Comparison of ENCODE assay signal across 26 cellular contexts in the genomic region with DNA sequence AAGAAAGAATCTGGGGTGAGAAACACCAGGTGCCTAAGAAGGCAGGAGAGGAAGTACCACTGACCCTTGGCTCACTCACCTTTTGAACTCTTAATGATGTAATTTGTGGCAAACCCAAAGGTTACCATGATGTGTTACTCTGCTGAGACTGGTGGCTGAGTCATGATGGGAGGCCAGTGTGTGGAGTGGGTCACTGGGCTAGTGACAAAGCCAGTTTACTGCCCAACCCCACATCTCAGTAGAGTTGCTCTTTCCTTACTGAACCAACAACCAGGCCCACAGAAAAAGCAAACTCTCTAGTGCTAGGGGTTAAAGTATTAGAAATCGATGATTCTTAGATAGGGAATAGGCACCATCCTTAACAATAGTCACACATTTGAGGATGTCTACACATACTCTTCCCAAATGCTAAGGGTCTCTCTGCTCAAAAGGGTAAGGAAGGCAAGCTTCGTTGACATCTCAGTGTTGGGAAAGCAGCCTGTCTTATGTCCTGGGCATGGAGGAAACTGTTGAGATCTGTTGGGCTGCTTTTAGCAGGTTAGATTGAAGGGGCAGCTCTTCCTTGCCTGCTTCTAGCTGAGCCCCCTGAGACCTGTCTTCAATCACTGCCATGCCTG. TPM values are rescaled to one million over a fixed set of nuclear protein-coding genes. Genes with fewer than 3 reads are reported as not detected.
A peak's percentile ranks its signal among the peaks of the same experiment; 100 is the strongest.
DNase-seq lines count a peak whose midpoint lies in the region; ATAC-seq, FAIRE-seq and TF ChIP-seq lines count a peak whose summit lies in the region.
"Had no signal": no experiment of that assay in that cellular context is flagged by ENCODE, and none has a peak within 500 bp of the region (broad histone marks: within the 10 kb centered on the region; RNA-seq: fewer than 3 reads in every experiment).

No MANE protein-coding gene starts in this region.

- H3K36me3 ChIP-seq in Caco-2 (ENCODE audit: control insufficient read depth, insufficient read depth, low read length): no peaks in the 10 kb centered on the region
- H3K36me3 ChIP-seq in K562 (ENCODE audit: control insufficient read depth, insufficient read depth, low read length): no peaks in the 10 kb centered on the region
- H3K36me3 ChIP-seq in MG63: no peaks in the 10 kb centered on the region
- H3K36me3 ChIP-seq: cardiac muscle cell, upper lobe of right lung had no signal

- TF ChIP-seq EP300 in K562 (IDR thresholded peaks at IDR 0.05; ENCODE audit: low read length): 0 out of 2 replicates have a peak, but pooled peaks have one; percentile 26

- H4K20me1 ChIP-seq in K562 (replicated peaks; ENCODE audit: control insufficient read depth, insufficient read depth, low read length): 0 out of 2 replicates have a peak, but pooled peaks cover 7% of the 10 kb centered on the region

- H3K4me1 ChIP-seq in Caco-2: peaks cover 40% of the 10 kb centered on the region
- H3K4me1 ChIP-seq in K562 (replicated peaks in 1 of 2; ENCODE audit: control insufficient read depth in 2 of 2, insufficient read depth in 2 of 2, low read length in 2 of 2): no peaks in the 10 kb centered on the region
- H3K4me1 ChIP-seq: upper lobe of right lung had no signal

- no peak overlapping the region for H3K27ac Mint-ChIP-seq in Caco-2 (ENCODE audit: unreplicated experiment)
- H3K27ac Mint-ChIP-seq: CD4-positive, alpha-beta T cell; effector memory CD8-positive, alpha-beta T cell; HFFc6; immature natural killer cell had no signal

- H3K4me3 ChIP-seq in Caco-2 (ENCODE audit: low read depth, low read length) (no peak overlapping the region), K562 (no peak overlapping the region), MG63 (no peak overlapping the region)
- H3K4me3 ChIP-seq: cardiac muscle cell, upper lobe of right lung had no signal

- no peak overlapping the region for H3K4me2 ChIP-seq in K562 (ENCODE audit: insufficient read depth, low read length)

- WGBS in K562 (ENCODE audit: insufficient coverage, low coverage, missing lambda C conversion rate): 0% methylated on average over 2 of the region's 2 CpGs

- no peak overlapping the region for H3K27ac ChIP-seq in K562 (ENCODE audit: extremely low read depth, low read depth, low read length)
- H3K27ac ChIP-seq: cardiac muscle cell, upper lobe of right lung had no signal

- H3K9me3 ChIP-seq in Caco-2 (no peaks in the 10 kb centered on the region), K562 (replicated peaks; ENCODE audit: control insufficient read depth, insufficient read depth, low read depth, low read length) (no peaks in the 10 kb centered on the region), MG63 (no peaks in the 10 kb centered on the region)
- H3K9me3 ChIP-seq: upper lobe of right lung had no signal

- CTCF ChIA-PET in Caco-2 (lab: Charles Lee) (no interaction called here), K562 (lab: Yijun Ruan, JAX; ENCODE audit: low intra/inter-chr PET ratio) (no interaction called here)

- no peak for TF ChIP-seq CTCF in Caco-2 (IDR thresholded peaks at IDR 0.05; ENCODE audit: insufficient read depth in 1 of 2, low read depth in 1 of 2, low read length in 1 of 2, severe bottlenecking in 1 of 2, unreplicated experiment in 1 of 2)
- no peak for TF ChIP-seq CTCF in K562 (IDR thresholded peaks at IDR 0.05 in 2 of 3, conservative IDR thresholded peaks at IDR 0.05 in 1 of 3; ENCODE audit: insufficient read depth in 2 of 3, low read depth in 1 of 3, low read length in 3 of 3)

- FAIRE-seq in K562 (lab: Jason Lieb, UNC): no peak
- FAIRE-seq: TTC549 had no signal

- intact Hi-C loops in Caco-2 (cut with micrococcal nuclease; ENCODE audit: unreplicated experiment): no loop called here
- intact Hi-C loops in K562 (cut with micrococcal nuclease): no loop called here

- H3K36me3 Mint-ChIP-seq in Caco-2 (ENCODE audit: insufficient read depth, unreplicated experiment): peaks cover 5% of the 10 kb centered on the region
- H3K36me3 Mint-ChIP-seq in activated T-cell treated with anti-CD3 and anti-CD28 coated beads, Interleukin-2, amount 50 U/mL, for 4 hours (ENCODE audit: insufficient read depth): no peaks in the 10 kb centered on the region
- H3K36me3 Mint-ChIP-seq: immature natural killer cell had no signal

- no peak overlapping the region for H2AFZ ChIP-seq in K562 (ENCODE audit: low read depth, low read length)

- H3K9ac ChIP-seq in K562 (ENCODE audit: insufficient read depth in 1 of 2, low read depth in 2 of 2, low read length in 2 of 2): no peak overlapping the region

- no TSS peak for BruUV-seq in Caco-2 (replicated peaks; lab: Mats Ljungman, UMichigan)
- no TSS peak for BruUV-seq in K562 (replicated peaks; lab: Mats Ljungman, UMichigan)

- H3K27me3 ChIP-seq in Caco-2 (replicated peaks; ENCODE audit: control insufficient read depth, insufficient read depth, low read length): no peaks in the 10 kb centered on the region
- no peaks in the 10 kb centered on the region for H3K27me3 ChIP-seq in K562 (ENCODE audit: control insufficient read depth in 2 of 2, insufficient read depth in 2 of 2, low read length in 2 of 2)
- no peaks in the 10 kb centered on the region for H3K27me3 ChIP-seq in MG63
- H3K27me3 ChIP-seq: cardiac muscle cell, upper lobe of right lung had no signal

- H3K9me3 Mint-ChIP-seq in Caco-2 (ENCODE audit: unreplicated experiment): no peaks in the 10 kb centered on the region
- H3K9me3 Mint-ChIP-seq in activated T-cell treated with anti-CD3 and anti-CD28 coated beads, Interleukin-2, amount 50 U/mL, for 4 hours: no peaks in the 10 kb centered on the region
- H3K9me3 Mint-ChIP-seq: CD4-positive, alpha-beta T cell; effector memory CD8-positive, alpha-beta T cell; immature natural killer cell had no signal

- no peaks in the 10 kb centered on the region for H3K27me3 Mint-ChIP-seq in Caco-2 (ENCODE audit: insufficient read depth, unreplicated experiment)
- H3K27me3 Mint-ChIP-seq in activated T-cell treated with anti-CD3 and anti-CD28 coated beads, Interleukin-2, amount 50 U/mL, for 4 hours (ENCODE audit: low read depth): no peaks in the 10 kb centered on the region
- H3K27me3 Mint-ChIP-seq: CD4-positive, alpha-beta T cell; effector memory CD8-positive, alpha-beta T cell had no signal

- ATAC-seq in K562: peak; percentile 73
- ATAC-seq in activated T-cell treated with anti-CD3 and anti-CD28 coated beads, Interleukin-2, amount 50 U/mL, for 4 hours: no peak
- ATAC-seq: effector memory CD8-positive, alpha-beta T cell; stimulated activated naive CD8-positive, alpha-beta T cell treated with anti-CD3 and anti-CD28 coated beads, Interleukin-15, Interleukin-2, amounts not matched to agents 100 U/mL and 50 U/mL, for 24 hours; upper lobe of right lung had no signal

- POLR2A ChIA-PET in Caco-2 (lab: Charles Lee): no interaction called here
- POLR2A ChIA-PET in K562 (lab: Yijun Ruan, JAX): no interaction called here

- no peak for TF ChIP-seq RAD21 in K562 (CRISPR knock-in tag; conservative IDR thresholded peaks at IDR 0.05 in 1 of 2, IDR thresholded peaks at IDR 0.05 in 1 of 2)

- in situ Hi-C loops in K562 (cut with MboI): no loop called here

- H3K4me3 Mint-ChIP-seq in Caco-2 (ENCODE audit: unreplicated experiment): no peak overlapping the region
- no peak overlapping the region for H3K4me3 Mint-ChIP-seq in activated T-cell treated with anti-CD3 and anti-CD28 coated beads, Interleukin-2, amount 50 U/mL, for 4 hours
- H3K4me3 Mint-ChIP-seq: CD4-positive, alpha-beta T cell; effector memory CD8-positive, alpha-beta T cell; HFFc6; immature natural killer cell had no signal

- no peak for TF ChIP-seq POLR2A in K562 (conservative IDR thresholded peaks at IDR 0.05)

- DNase-seq in Caco-2: peak; percentile 24 to 57
- DNase-seq in HT1080 (ENCODE audit: low read depth): peak; percentile 24
- peak in 1 of 4 experiments; percentile 6 for DNase-seq in K562 (ENCODE audit: extremely low read depth in 1 of 4, low spot score in 3 of 4)
- peak; percentile 37 for DNase-seq in left kidney (ENCODE audit: low read depth, low spot score)
- no peak for DNase-seq in OCI-M2 (lab: John Stamatoyannopoulos, UW; ENCODE audit: unreplicated experiment)
- no peak for DNase-seq in activated T-cell treated with anti-CD3 and anti-CD28 coated beads, Interleukin-2, amount 50 U/mL, for 4 hours
- DNase-seq in NCI-H2171 (lab: John Stamatoyannopoulos, UW): no peak
- DNase-seq in MG63: no peak
- DNase-seq: ACHN; activated CD4-positive, alpha-beta T cell treated with anti-CD3 and anti-CD28 coated beads, Interleukin-2, amount 50 U/mL, for 48 hours; activated T-cell treated with anti-CD3 and anti-CD28 coated beads, Interleukin-2, amount 50 U/mL, for 48 hours; CD4-positive, alpha-beta T cell; effector memory CD8-positive, alpha-beta T cell; HFFc6; immature natural killer cell; midbrain; NCI-H2227 treated with DMSO at 0.1 percent for 48 hours; occipital lobe; stimulated activated naive CD8-positive, alpha-beta T cell treated with anti-CD3 and anti-CD28 coated beads, Interleukin-15, Interleukin-2, amounts not matched to agents 100 U/mL and 50 U/mL, for 24 hours; upper lobe of right lung had no signal

- no peaks in the 10 kb centered on the region for H3K79me2 ChIP-seq in K562 (ENCODE audit: control insufficient read depth, insufficient read depth, low read length)

- no peaks in the 10 kb centered on the region for H3K9me1 ChIP-seq in K562 (ENCODE audit: control insufficient read depth, insufficient read depth, low read length)

- H3K4me1 Mint-ChIP-seq in Caco-2 (ENCODE audit: low read depth, unreplicated experiment): peaks cover 22% of the 10 kb centered on the region
- no peaks in the 10 kb centered on the region for H3K4me1 Mint-ChIP-seq in activated T-cell treated with anti-CD3 and anti-CD28 coated beads, Interleukin-2, amount 50 U/mL, for 4 hours (ENCODE audit: low read depth)
- H3K4me1 Mint-ChIP-seq: immature natural killer cell had no signal

RNA-seq across cellular contexts. Expression of a gene that starts 3.1 kb away (rescaled TPM):
- 26.9 and 28.0 TPM in 2 replicates for total RNA-seq in Caco-2 (2022)
- total RNA-seq in HT1080 (2014; rRNA removed; shearing (Covaris generic)): not detected in 2 replicates
- not detected in 2 replicates for polyA plus RNA-seq in HT1080 (2015; cell fraction: cytosol; rRNA removed)
- not detected in 2 replicates for polyA plus RNA-seq in HT1080 (2015; cell fraction: nucleus; rRNA removed)
- total RNA-seq in K562 (2011; cell fraction: chromatin; rRNA removed; ENCODE audit: low replicate concordance): not detected in 2 replicates
- total RNA-seq in K562 (2011; cell fraction: nucleolus; rRNA removed): not detected in 2 replicates
- not detected in 2 replicates for total RNA-seq in K562 (2011; cell fraction: nucleoplasm; rRNA removed)
- total RNA-seq in K562 (2014; rRNA removed): not detected in 2 replicates
- not detected in 2 replicates for total RNA-seq in K562 (2014; rRNA removed; fragmentation: Illumina TruSeq; extraction: Trizol)
- not detected in 2 replicates for total RNA-seq in K562 (2015; rRNA removed; fragmentation: Illumina TruSeq; extraction: Trizol)
- total RNA-seq in K562 (2021): not detected in 2 replicates
- not detected in 2 replicates for polyA plus RNA-seq in K562 (2011; rRNA removed)
- not detected in 2 replicates for polyA plus RNA-seq in K562 (2011; cell fraction: cytosol; rRNA removed)
- not detected in 2 replicates for polyA plus RNA-seq in K562 (2011; cell fraction: nucleus; rRNA removed)
- not detected in 2 replicates for polyA plus RNA-seq in K562 (2012)
- not detected in 2 replicates for polyA plus RNA-seq in K562 (2014; fragmentation: Illumina TruSeq; extraction: Trizol)
- not detected for polyA plus RNA-seq in K562 (2014; fragmentation: Nextera tagmentation; extraction: Ambion mirVana)
- polyA plus RNA-seq in K562 (2014; rRNA removed): not detected in 2 replicates
- polyA minus RNA-seq in K562 (2011; rRNA and poly(A)+ RNA removed): not detected in 2 replicates
- not detected in 2 replicates for polyA minus RNA-seq in K562 (2011; cell fraction: cytosol; rRNA and poly(A)+ RNA removed)
- polyA minus RNA-seq in K562 (2011; cell fraction: nucleus; rRNA and poly(A)+ RNA removed): not detected in 2 replicates
- total RNA-seq in activated T-cell treated with anti-CD3 and anti-CD28 coated beads, Interleukin-2, amount 50 U/mL, for 4 hours: not detected
- total RNA-seq in MG63 (2014; rRNA removed; shearing (Covaris generic); ENCODE audit: low replicate concordance): not detected in 2 replicates
- total RNA-seq: cardiac muscle cell; CD4-positive, alpha-beta T cell; G401; glomerular endothelial cell; HFFc6; occipital lobe; SK-MEL-5; skeletal muscle tissue had no signal
- polyA plus RNA-seq: cardiac muscle cell, immature natural killer cell had no signal

Comparison
In these comparisons a context has a peak if more than half of its experiments do, and no peak if none do; other contexts are left out.
1. DNase-seq: peak in Caco-2 (2 of 2), HT1080 (single experiment) and left kidney (single experiment); none in OCI-M2 (single experiment), activated T-cell treated with anti-CD3 and anti-CD28 coated beads, Interleukin-2, amount 50 U/mL, for 4 hours (single experiment), NCI-H2171 (single experiment) and MG63 (single experiment).
2. RNA of a gene that starts 3.1 kb away (total RNA-seq): 26.9 to 28.0 TPM in Caco-2; not detected in HT1080, not detected in K562, not detected in activated T-cell treated with anti-CD3 and anti-CD28 coated beads, Interleukin-2, amount 50 U/mL, for 4 hours and not detected in MG63; every median in the first group is over 10 times any median in the second.